ENCODE assay signal across 25 cellular contexts in genomic region chr3:13795816-13796215, GRCh38.
"Had no signal": no experiment of that assay in that cellular context is flagged by ENCODE, and none has a peak within 500 bp of the region (broad histone marks: within the 10 kb centered on the region; RNA-seq: fewer than 3 reads in every experiment).

No MANE protein-coding gene starts in this region.

- H3K27me3 ChIP-seq: colonic mucosa, right atrium auricular region, thyroid gland had no signal

- H3K4me3 Mint-ChIP-seq: dendritic cell treated with granulocyte-macrophage colony-stimulating factor and Interleukin-4, amounts not matched to agents 40 ng/mL and 50 ng/mL, for 4 days; nephron progenitor cell; stimulated activated naive CD8-positive, alpha-beta T cell treated with anti-CD3 and anti-CD28 coated beads, Interleukin-15, amount 100 ng/mL, for 72 hours; type B pancreatic cell had no signal

- H3K9ac ChIP-seq: parathyroid adenoma had no signal

- H3K36me3 ChIP-seq: colonic mucosa, lower lobe of right lung, neutrophil, prostate gland, right atrium auricular region, suprapubic skin, thyroid gland had no signal

- H3K27ac Mint-ChIP-seq: dendritic cell treated with granulocyte-macrophage colony-stimulating factor and Interleukin-4, amounts not matched to agents 40 ng/mL and 50 ng/mL, for 4 days; nephron progenitor cell; stimulated activated naive CD8-positive, alpha-beta T cell treated with anti-CD3 and anti-CD28 coated beads, Interleukin-15, amount 100 ng/mL, for 72 hours; type B pancreatic cell had no signal

- DNase-seq: cerebellar nuclear complex; colonic mucosa; effector memory CD4-positive, alpha-beta T cell; erythroblast; hypothalamus; left ventricle myocardium superior; lower lobe of right lung; nephron progenitor cell; stimulated activated CD4-positive, alpha-beta T cell treated with anti-CD3 and anti-CD28 coated beads, Interleukin-12 subunit alpha, Interleukin-12 subunit beta, amount 100 ng/mL, for 4 hours; stimulated activated CD4-positive, alpha-beta T cell treated with anti-CD3 and anti-CD28 coated beads, Interleukin-1b, Interleukin-23, amount 100 ng/mL, for 48 hours; stimulated activated CD4-positive, alpha-beta T cell treated with anti-CD3 and anti-CD28 coated beads, Interleukin-4, amount 100 ng/mL, for 1 hour; stimulated activated CD8-positive, alpha-beta memory T cell treated with anti-CD3 and anti-CD28 coated beads, Interleukin-4, amount 100 ng/mL, for 48 hours; stimulated activated naive CD4-positive, alpha-beta T cell; stimulated activated naive CD8-positive, alpha-beta T cell treated with anti-CD3 and anti-CD28 coated beads, Interleukin-15, amount 100 ng/mL, for 72 hours; thyroid gland had no signal

- H3K9me3 ChIP-seq: colonic mucosa, lower lobe of right lung, neutrophil, prostate gland, right atrium auricular region, suprapubic skin, thyroid gland had no signal

- H3K4me3 ChIP-seq: colonic mucosa, lower lobe of right lung, prostate gland, right atrium auricular region, smooth muscle cell, suprapubic skin, thyroid gland had no signal

- H3K9me3 Mint-ChIP-seq: dendritic cell treated with granulocyte-macrophage colony-stimulating factor and Interleukin-4, amounts not matched to agents 40 ng/mL and 50 ng/mL, for 4 days; naive thymus-derived CD8-positive, alpha-beta T cell; nephron progenitor cell; stimulated activated naive CD8-positive, alpha-beta T cell treated with anti-CD3 and anti-CD28 coated beads, Interleukin-15, amount 100 ng/mL, for 72 hours; type B pancreatic cell had no signal

- H3K4me1 ChIP-seq: colonic mucosa, lower lobe of right lung, parathyroid adenoma, prostate gland, right atrium auricular region, suprapubic skin, thyroid gland had no signal

- H3K27ac ChIP-seq: colonic mucosa, lower lobe of right lung, neutrophil, parathyroid adenoma, prostate gland, right atrium auricular region, suprapubic skin, thyroid gland had no signal

- ATAC-seq: left ventricle myocardium superior; lower lobe of right lung; naive thymus-derived CD8-positive, alpha-beta T cell; sciatic nerve; stimulated activated naive CD8-positive, alpha-beta T cell treated with anti-CD3 and anti-CD28 coated beads, Interleukin-15, amount 100 ng/mL, for 72 hours had no signal

- H3K36me3 Mint-ChIP-seq: naive thymus-derived CD8-positive, alpha-beta T cell; type B pancreatic cell had no signal
